In the genomic region with DNA sequence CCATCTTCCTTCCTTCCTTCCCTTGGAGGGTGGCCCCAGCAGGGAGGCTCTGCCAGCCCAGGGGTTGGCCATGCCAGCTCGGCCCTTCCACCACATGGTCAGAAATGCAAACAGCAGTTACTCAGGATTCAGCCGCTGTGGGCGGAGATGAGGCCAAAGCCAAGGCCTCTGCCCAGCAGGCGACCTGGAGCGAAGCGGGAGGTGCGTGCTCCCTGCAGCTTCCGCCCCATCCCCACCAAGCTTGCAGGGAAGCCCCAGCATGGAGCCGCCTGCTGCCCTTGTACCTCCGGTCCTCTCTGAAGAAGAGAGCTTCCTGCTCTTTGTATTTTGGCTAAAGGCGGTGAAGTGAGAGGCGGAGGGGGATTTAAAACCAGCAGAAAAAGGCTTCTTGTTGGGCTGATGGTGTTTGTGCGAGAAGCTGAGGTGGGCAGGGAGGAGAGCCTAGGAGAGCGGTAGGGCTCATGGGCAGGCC, we compare ENCODE assay signal across 11 cellular contexts. TPM values are rescaled to one million over a fixed set of nuclear protein-coding genes. Genes with fewer than 3 reads are reported as not detected.
DNase-seq lines count a peak whose midpoint lies in the region.
"Had no signal": no experiment of that assay in that cellular context is flagged by ENCODE, and none has a peak within 500 bp of the region (broad histone marks: within the 10 kb centered on the region; RNA-seq: fewer than 3 reads in every experiment).

No MANE protein-coding gene starts in this region.

- H3K27ac ChIP-seq in iPS DF 6.9 (ENCODE audit: low read length): no peak overlapping the region
- H3K27ac ChIP-seq: 22Rv1 had no signal

- no peaks in the 10 kb centered on the region for H3K27me3 ChIP-seq in iPS DF 6.9 (ENCODE audit: control insufficient read depth, insufficient read depth, low read length)

- peaks cover 7% of the 10 kb centered on the region for H3K4me1 ChIP-seq in iPS DF 6.9 (ENCODE audit: control insufficient read depth, insufficient read depth, low read length)

- no peaks in the 10 kb centered on the region for H3K36me3 ChIP-seq in iPS DF 6.9 (ENCODE audit: control insufficient read depth, insufficient read depth, low read length)

- DNase-seq in NCI-H1417 (lab: John Stamatoyannopoulos, UW): peak in 2 of 3 experiments; percentile 56 to 74
- no peak for DNase-seq in NCI-H1417 treated with DMSO at 0.1 percent for 48 hours (lab: John Stamatoyannopoulos, UW)
- DNase-seq in SK-MEL-5 (ENCODE audit: low read depth, low spot score): peak; percentile 83
- DNase-seq in iPS DF 6.9 (ENCODE audit: low read depth, low spot score): peak; percentile 22
- no peak for DNase-seq in activated T-cell treated with anti-CD3 and anti-CD28 coated beads for 4 hours
- DNase-seq in DMS53 (lab: John Stamatoyannopoulos, UW): no peak
- DNase-seq in NCI-H1436 treated with DMSO at 0.1 percent for 48 hours (lab: John Stamatoyannopoulos, UW): no peak
- no peak for DNase-seq in DMS79 (lab: John Stamatoyannopoulos, UW)
- DNase-seq: NCI-H446, nucleus accumbens had no signal

- H3K4me3 ChIP-seq in iPS DF 6.9 (ENCODE audit: low read length): no peak overlapping the region

- no CpG with 5 or more reads among the region's 14 CpGs for WGBS in iPS DF 6.9 (ENCODE audit: insufficient coverage, insufficient read length)

- in situ Hi-C loops in SK-MEL-5 (cut with HindIII; ENCODE audit: low pct_unique_long_range_greater_than_20kb, low sequenced_read_pairs): no loop called here

- no peaks in the 10 kb centered on the region for H3K9me3 ChIP-seq in iPS DF 6.9 (ENCODE audit: control insufficient read depth, insufficient read depth, low read length)

RNA-seq across cellular contexts. Expression of a gene that starts 50.4 kb away (rescaled TPM):
- total RNA-seq in SK-MEL-5 (2014; rRNA removed; shearing (Covaris generic)): 1.2 and 2.9 TPM in 2 replicates
- 2.9 and 3.0 TPM in 2 replicates for polyA plus RNA-seq in SK-MEL-5 (2015; cell fraction: cytosol; rRNA removed)
- 1.0 and 1.6 TPM in 2 replicates for polyA plus RNA-seq in SK-MEL-5 (2015; cell fraction: nucleus; rRNA removed)

Comparison
In these comparisons a context has a peak if more than half of its experiments do, and no peak if none do; other contexts are left out.
1. DNase-seq: peak in NCI-H1417 (2 of 3), SK-MEL-5 (single experiment) and iPS DF 6.9 (single experiment); none in NCI-H1417 treated with DMSO at 0.1 percent for 48 hours (single experiment), activated T-cell treated with anti-CD3 and anti-CD28 coated beads for 4 hours (single experiment), DMS53 (single experiment), NCI-H1436 treated with DMSO at 0.1 percent for 48 hours (single experiment) and DMS79 (single experiment).